1 cellular context compared by ENCODE assay signal in genomic region chr7:38374507-38374906, GRCh38.
TF ChIP-seq lines count a peak whose summit lies in the region.

No MANE protein-coding gene starts in this region.

TF ChIP-seq in GM12878, 131 proteins besides CTCF, POLR2A, EP300 and RAD21 (continued from another document):
- TF ChIP-seq, protein P1, sequence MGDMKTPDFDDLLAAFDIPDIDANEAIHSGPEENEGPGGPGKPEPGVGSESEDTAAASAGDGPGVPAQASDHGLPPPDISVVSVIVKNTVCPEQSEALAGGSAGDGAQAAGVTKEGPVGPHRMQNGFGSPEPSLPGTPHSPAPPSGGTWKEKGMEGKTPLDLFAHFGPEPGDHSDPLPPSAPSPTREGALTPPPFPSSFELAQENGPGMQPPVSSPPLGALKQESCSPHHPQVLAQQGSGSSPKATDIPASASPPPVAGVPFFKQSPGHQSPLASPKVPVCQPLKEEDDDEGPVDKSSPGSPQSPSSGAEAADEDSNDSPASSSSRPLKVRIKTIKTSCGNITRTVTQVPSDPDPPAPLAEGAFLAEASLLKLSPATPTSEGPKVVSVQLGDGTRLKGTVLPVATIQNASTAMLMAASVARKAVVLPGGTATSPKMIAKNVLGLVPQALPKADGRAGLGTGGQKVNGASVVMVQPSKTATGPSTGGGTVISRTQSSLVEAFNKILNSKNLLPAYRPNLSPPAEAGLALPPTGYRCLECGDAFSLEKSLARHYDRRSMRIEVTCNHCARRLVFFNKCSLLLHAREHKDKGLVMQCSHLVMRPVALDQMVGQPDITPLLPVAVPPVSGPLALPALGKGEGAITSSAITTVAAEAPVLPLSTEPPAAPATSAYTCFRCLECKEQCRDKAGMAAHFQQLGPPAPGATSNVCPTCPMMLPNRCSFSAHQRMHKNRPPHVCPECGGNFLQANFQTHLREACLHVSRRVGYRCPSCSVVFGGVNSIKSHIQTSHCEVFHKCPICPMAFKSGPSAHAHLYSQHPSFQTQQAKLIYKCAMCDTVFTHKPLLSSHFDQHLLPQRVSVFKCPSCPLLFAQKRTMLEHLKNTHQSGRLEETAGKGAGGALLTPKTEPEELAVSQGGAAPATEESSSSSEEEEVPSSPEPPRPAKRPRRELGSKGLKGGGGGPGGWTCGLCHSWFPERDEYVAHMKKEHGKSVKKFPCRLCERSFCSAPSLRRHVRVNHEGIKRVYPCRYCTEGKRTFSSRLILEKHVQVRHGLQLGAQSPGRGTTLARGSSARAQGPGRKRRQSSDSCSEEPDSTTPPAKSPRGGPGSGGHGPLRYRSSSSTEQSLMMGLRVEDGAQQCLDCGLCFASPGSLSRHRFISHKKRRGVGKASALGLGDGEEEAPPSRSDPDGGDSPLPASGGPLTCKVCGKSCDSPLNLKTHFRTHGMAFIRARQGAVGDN (IDR thresholded peaks at IDR 0.05) = no peak
- TF ChIP-seq SUPT20H (IDR thresholded peaks at IDR 0.05; ENCODE audit: borderline replicate concordance, control insufficient read depth, low read depth, low read length) = no peak
- TF ChIP-seq SIN3A (IDR thresholded peaks at IDR 0.05; ENCODE audit: low read depth, low read length) = no peak
- TF ChIP-seq CHD2 (IDR thresholded peaks at IDR 0.05; ENCODE audit: borderline replicate concordance, low read depth, low read length) = no peak
- TF ChIP-seq MEF2A (IDR thresholded peaks at IDR 0.05; ENCODE audit: insufficient read depth, low read depth, low read length) = no peak
